In the genomic region with DNA sequence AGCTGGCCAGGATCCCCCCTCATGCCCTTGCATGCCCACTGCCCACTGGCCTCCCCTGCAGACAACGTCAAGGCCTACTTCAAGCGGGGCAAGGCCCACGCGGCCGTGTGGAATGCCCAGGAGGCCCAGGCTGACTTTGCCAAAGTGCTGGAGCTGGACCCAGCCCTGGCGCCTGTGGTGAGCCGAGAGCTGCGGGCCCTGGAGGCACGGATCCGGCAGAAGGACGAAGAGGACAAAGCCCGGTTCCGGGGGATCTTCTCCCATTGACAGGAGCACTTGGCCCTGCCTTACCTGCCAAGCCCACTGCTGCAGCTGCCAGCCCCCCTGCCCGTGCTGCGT, we compare ENCODE assay signal across 22 cellular contexts. TPM values are rescaled to one million over a fixed set of nuclear protein-coding genes. Genes with fewer than 3 reads are reported as not detected.
A peak's percentile ranks its signal among the peaks of the same experiment; 100 is the strongest.
DNase-seq lines count a peak whose midpoint lies in the region; ATAC-seq, FAIRE-seq and TF ChIP-seq lines count a peak whose summit lies in the region.
"Had no signal": no experiment of that assay in that cellular context is flagged by ENCODE, and none has a peak within 500 bp of the region (broad histone marks: within the 10 kb centered on the region; RNA-seq: fewer than 3 reads in every experiment).

No MANE protein-coding gene starts in this region.

- no peak for TF ChIP-seq POLR2A in A549 (IDR thresholded peaks at IDR 0.05; ENCODE audit: low read length)
- no peak for TF ChIP-seq POLR2A in gastroesophageal sphincter (IDR thresholded peaks at IDR 0.05)

- WGBS in A549 (ENCODE audit: missing lambda C conversion rate) = 89% methylated on average over 10 of the region's 15 CpGs
- no CpG with 5 or more reads among the region's 15 CpGs for WGBS in gastroesophageal sphincter (ENCODE audit: low coverage in 1 of 2), 2 donors

- H3K36me3 ChIP-seq in A673 (ENCODE audit: insufficient read depth, low read length, poor library complexity, severe bottlenecking) (peaks cover 34% of the 10 kb centered on the region), gastroesophageal sphincter (peaks cover 0 to 90% of the 10 kb centered on the region in 2 donors)

- intact Hi-C loops in A673 (cut with micrococcal nuclease; ENCODE audit: unreplicated experiment) = no loop called here

- TF ChIP-seq EP300 in A549 (IDR thresholded peaks at IDR 0.05) (no peak), gastroesophageal sphincter (IDR thresholded peaks at IDR 0.05) (no peak)

- no peak overlapping the region for H3K4me3 ChIP-seq in A549
- no peak overlapping the region for H3K4me3 ChIP-seq in A673 (ENCODE audit: low read depth, low read length, poor library complexity, severe bottlenecking)
- H3K4me3 ChIP-seq in gastroesophageal sphincter = no peak overlapping the region
- H3K4me3 ChIP-seq: cardiac muscle cell, GM23338, upper lobe of right lung had no signal

- CTCF ChIA-PET in A549 (lab: Yijun Ruan, JAX) = interaction anchor here (1.0 to 2.8 kb wide), 4 partner anchors 52 to 145 kb away, joined by 3 to 10 read pairs (median 4); a partner anchor contains a TSS
- CTCF ChIA-PET in A673 (lab: Charles Lee) = no interaction called here
- CTCF ChIA-PET in RWPE1 (lab: Yijun Ruan, JAX) = interaction anchor here (0.6 kb wide), 1 partner anchor 17 kb away, joined by 3 read pairs; a partner anchor contains a TSS

- H3K9me3 ChIP-seq in A549 (no peaks in the 10 kb centered on the region), A673 (ENCODE audit: low read depth, low read length, poor library complexity, severe bottlenecking) (no peaks in the 10 kb centered on the region), gastroesophageal sphincter (no peaks in the 10 kb centered on the region)
- H3K9me3 ChIP-seq: BE2C, upper lobe of right lung had no signal

- no peak for FAIRE-seq in A549 (lab: Jason Lieb, UNC)

- H3K27me3 ChIP-seq in A673 (replicated peaks; ENCODE audit: insufficient read depth, low read depth, low read length, poor library complexity) = no peaks in the 10 kb centered on the region
- no peaks in the 10 kb centered on the region for H3K27me3 ChIP-seq in gastroesophageal sphincter
- H3K27me3 ChIP-seq: BE2C, cardiac muscle cell, upper lobe of right lung had no signal

- H3K27ac ChIP-seq in A549 = no peak overlapping the region
- peak overlapping the region; percentile 23 for H3K27ac ChIP-seq in A673 (ENCODE audit: low read depth, low read length, poor library complexity, severe bottlenecking)
- H3K27ac ChIP-seq in RWPE1 = peak overlapping the region; percentile 55
- H3K27ac ChIP-seq in gastroesophageal sphincter = peak overlapping the region in 3 of 4 donors; percentile 13 to 55 (median 37)
- H3K27ac ChIP-seq: cardiac muscle cell, upper lobe of right lung had no signal

- H3K4me2 ChIP-seq in A549 = no peak overlapping the region
- H3K4me2 ChIP-seq: GM23338 had no signal

- DNase-seq in A549 (ENCODE audit: low read depth in 1 of 2, low spot score in 1 of 2) (no peak), A673 (ENCODE audit: low spot score) (no peak), RWPE1 (ENCODE audit: low spot score) (no peak), mucosa of gallbladder (ENCODE audit: low spot score) (no peak), LoVo (ENCODE audit: low spot score) (no peak)
- DNase-seq: activated CD4-positive, alpha-beta T cell treated with anti-CD3 and anti-CD28 coated beads for 48 hours; amniotic stem cell; BE2C; Calu3; foreskin melanocyte; naive B cell; NCI-H1436; upper lobe of right lung had no signal

- TF ChIP-seq CTCF in A549 (IDR thresholded peaks at IDR 0.05) (no peak), A673 (conservative IDR thresholded peaks at IDR 0.05; ENCODE audit: low read depth, low read length) (no peak), RWPE1 (conservative IDR thresholded peaks at IDR 0.05; ENCODE audit: low read depth) (no peak), gastroesophageal sphincter (IDR thresholded peaks at IDR 0.05) (no peak)

- no TSS peak for BruUV-seq in A673 (replicated peaks; lab: Mats Ljungman, UMichigan)

- no peak for TF ChIP-seq RAD21 in A549 (conservative IDR thresholded peaks at IDR 0.05 in 1 of 2, IDR thresholded peaks at IDR 0.05 in 1 of 2)

- peak in 1 of 2 experiments; percentile 3; a peak in 4 of 6 replicates for ATAC-seq in A549
- ATAC-seq in gastroesophageal sphincter = no peak
- ATAC-seq in GM19351 (IDR thresholded peaks at IDR 0.05; ENCODE audit: unreplicated experiment) = no peak
- ATAC-seq: GM23338, upper lobe of right lung had no signal

- POLR2A ChIA-PET in A549 (lab: Yijun Ruan, JAX) = interaction anchor here (1.3 kb wide), 1 partner anchor 8 kb away, joined by 5 read pairs; a partner anchor contains a TSS
- POLR2A ChIA-PET in A673 (lab: Charles Lee; ENCODE audit: low non-redundant PET) = no interaction called here
- POLR2A ChIA-PET in RWPE1 (lab: Yijun Ruan, JAX; ENCODE audit: low non-redundant PET) = interaction anchor here (0.7 kb wide), 1 partner anchor 24 kb away, joined by 3 read pairs; no protein-coding TSS in a partner anchor

- H3K4me1 ChIP-seq in A549 (no peaks in the 10 kb centered on the region), A673 (ENCODE audit: insufficient read depth, low read length, poor library complexity, severe bottlenecking) (no peaks in the 10 kb centered on the region), gastroesophageal sphincter (peaks cover 0 to 29% (median 0%) of the 10 kb centered on the region in 3 donors)
- H3K4me1 ChIP-seq: BE2C had no signal

TF ChIP-seq in A549, 52 proteins besides CTCF, POLR2A, EP300 and RAD21:
- TF ChIP-seq POLR2AphosphoS2 (conservative IDR thresholded peaks at IDR 0.05; ENCODE audit: low read length) = 0 out of 2 replicates have a peak, but pooled peaks have one; percentile 14
- TF ChIP-seq MAFK (IDR thresholded peaks at IDR 0.05; ENCODE audit: partially characterized antibody) = no peak

RNA-seq across cellular contexts. Expression of a gene that starts 7.9 kb away (rescaled TPM):
- polyA plus RNA-seq in A549 (2011; rRNA removed) (50.8 and 56.3 TPM in 2 replicates), A549 (2017; fragmentation: RNase III; extraction: RNeasy Plus Mini Kit Qiagen cat#74134 plus additional on column Dnase treatment) (57.1 to 74.1 TPM (median 68.8 TPM) in 3 replicates)
- 125 and 129 TPM in 2 replicates for polyA plus RNA-seq in A549 (2012; cell fraction: cytosol; rRNA removed)
- 104 and 133 TPM in 2 replicates for polyA plus RNA-seq in A549 (2012; cell fraction: nucleus; rRNA removed)
- 46.6 and 51.7 TPM in 2 replicates for polyA minus RNA-seq in A549 (2011; rRNA and poly(A)+ RNA removed)
- total RNA-seq in A673 (2021) (66.0 and 77.9 TPM in 2 replicates), gastroesophageal sphincter (10 to 100 TPM; 65.4 to 87.5 (median 78.1) TPM), mucosa of gallbladder (94.2 TPM)

RNA-seq across cellular contexts. Expression of a gene that starts 14.5 kb away (rescaled TPM):
- 13.0 and 14.2 TPM in 2 replicates for polyA plus RNA-seq in A549 (2011; rRNA removed)
- polyA plus RNA-seq in A549 (2012; cell fraction: cytosol; rRNA removed) = 33.7 and 52.0 TPM in 2 replicates
- polyA plus RNA-seq in A549 (2012; cell fraction: nucleus; rRNA removed) = 128 and 212 TPM in 2 replicates
- 32.6 to 42.0 TPM (median 36.4 TPM) in 3 replicates for polyA plus RNA-seq in A549 (2017; fragmentation: RNase III; extraction: RNeasy Plus Mini Kit Qiagen cat#74134 plus additional on column Dnase treatment)
- 19.4 and 20.1 TPM in 2 replicates for polyA minus RNA-seq in A549 (2011; rRNA and poly(A)+ RNA removed)
- total RNA-seq in A673 (2021) = 55.9 and 60.9 TPM in 2 replicates
- total RNA-seq in gastroesophageal sphincter = 10 to 100 TPM in 3 of 4 donors, 1 to 10 TPM in 1; 9.5 to 18.7 (median 15.4) TPM
- 51.0 TPM for total RNA-seq in mucosa of gallbladder

RNA-seq across cellular contexts. Expression of a gene that starts 17.3 kb away (rescaled TPM):
- polyA plus RNA-seq in A549 (2011; rRNA removed) (36.6 and 38.7 TPM in 2 replicates), A549 (2017; fragmentation: RNase III; extraction: RNeasy Plus Mini Kit Qiagen cat#74134 plus additional on column Dnase treatment) (47.8 to 53.1 TPM (median 51.3 TPM) in 3 replicates)
- polyA plus RNA-seq in A549 (2012; cell fraction: cytosol; rRNA removed) = 109 and 128 TPM in 2 replicates
- polyA plus RNA-seq in A549 (2012; cell fraction: nucleus; rRNA removed) = 112 and 113 TPM in 2 replicates
- polyA minus RNA-seq in A549 (2011; rRNA and poly(A)+ RNA removed) = 50.8 and 61.9 TPM in 2 replicates
- total RNA-seq in A673 (2021) (48.1 and 51.3 TPM in 2 replicates), gastroesophageal sphincter (10 to 100 TPM; 29.1 to 69.3 (median 53.9) TPM), mucosa of gallbladder (95.5 TPM)

RNA-seq across cellular contexts. Expression of a gene that starts 21.6 kb away (rescaled TPM):
- 18.1 and 18.8 TPM in 2 replicates for polyA plus RNA-seq in A549 (2011; rRNA removed)
- polyA plus RNA-seq in A549 (2012; cell fraction: cytosol; rRNA removed) = 53.7 and 68.8 TPM in 2 replicates
- 69.2 and 78.1 TPM in 2 replicates for polyA plus RNA-seq in A549 (2012; cell fraction: nucleus; rRNA removed)
- polyA plus RNA-seq in A549 (2017; fragmentation: RNase III; extraction: RNeasy Plus Mini Kit Qiagen cat#74134 plus additional on column Dnase treatment) = 18.0 to 20.6 TPM (median 18.9 TPM) in 3 replicates
- 5.1 and 6.6 TPM in 2 replicates for polyA minus RNA-seq in A549 (2011; rRNA and poly(A)+ RNA removed)
- total RNA-seq in A673 (2021) = 36.0 and 40.3 TPM in 2 replicates
- total RNA-seq in gastroesophageal sphincter = 10 to 100 TPM; 22.2 to 35.2 (median 32.5) TPM
- 75.1 TPM for total RNA-seq in mucosa of gallbladder

RNA-seq across cellular contexts. Expression of a gene that starts 32.5 kb away (rescaled TPM):
- polyA plus RNA-seq in A549 (2011; rRNA removed) (not detected in 2 replicates), A549 (2017; fragmentation: RNase III; extraction: RNeasy Plus Mini Kit Qiagen cat#74134 plus additional on column Dnase treatment) (not detected in 3 replicates)
- not detected in 2 replicates for polyA plus RNA-seq in A549 (2012; cell fraction: cytosol; rRNA removed)
- not detected in 2 replicates for polyA plus RNA-seq in A549 (2012; cell fraction: nucleus; rRNA removed)
- polyA minus RNA-seq in A549 (2011; rRNA and poly(A)+ RNA removed) = not detected in 2 replicates
- total RNA-seq in A673 (2021) (not detected in 2 replicates), gastroesophageal sphincter (not detected), mucosa of gallbladder (not detected)
- total RNA-seq: Calu3, cardiac muscle cell, dermis microvascular lymphatic vessel endothelial cell, epithelial cell of proximal tubule, GM23338, kidney epithelial cell, lung microvascular endothelial cell, skeletal muscle tissue, upper lobe of right lung had no signal
- polyA plus RNA-seq: cardiac muscle cell, GM23338 had no signal

Comparison
In these comparisons a context has a peak if more than half of its experiments do, and no peak if none do; other contexts are left out.
1. H3K27ac ChIP-seq: peak in A673 (single experiment), RWPE1 (single experiment) and gastroesophageal sphincter (3 of 4); none in A549 (0 of 2).